8 cellular contexts compared by ENCODE assay signal in genomic region chr13:96091164-96091931, GRCh38. TPM values are rescaled to one million over a fixed set of nuclear protein-coding genes. Genes with fewer than 3 reads are reported as not detected.
A peak's percentile ranks its signal among the peaks of the same experiment; 100 is the strongest.
DNase-seq lines count a peak whose midpoint lies in the region; ATAC-seq and TF ChIP-seq lines count a peak whose summit lies in the region.

No MANE protein-coding gene starts in this region.

- peak overlapping the region; percentile 2 for H3K4me3 ChIP-seq in astrocyte of the spinal cord (ENCODE audit: low read depth, low read length)
- peak overlapping the region in 1 of 2 donors; percentile 22 for H3K4me3 ChIP-seq in left lung
- H3K4me3 ChIP-seq in tibial nerve, result peak overlapping the region in 3 of 4 donors; percentile 26 to 55 (median 31)

- in situ Hi-C loops in astrocyte of the spinal cord (cut with HindIII; ENCODE audit: low sequenced_read_pairs), result no loop called here

- no peaks in the 10 kb centered on the region for H3K36me3 Mint-ChIP-seq in activated T-cell treated with anti-CD3 and anti-CD28 coated beads, Interleukin-2, amount 50 U/mL, for 24 hours (ENCODE audit: low read depth)

- H3K9me3 ChIP-seq in left lung (no peaks in the 10 kb centered on the region), tibial nerve (no peaks in the 10 kb centered on the region)

- peaks cover 6% of the 10 kb centered on the region for H3K4me1 Mint-ChIP-seq in activated T-cell treated with anti-CD3 and anti-CD28 coated beads, Interleukin-2, amount 50 U/mL, for 24 hours (ENCODE audit: low read depth)

- no peak for TF ChIP-seq EP300 in tibial nerve (IDR thresholded peaks at IDR 0.05)

- H3K4me3 Mint-ChIP-seq in activated T-cell treated with anti-CD3 and anti-CD28 coated beads, Interleukin-2, amount 50 U/mL, for 24 hours, result no peak overlapping the region

- intact Hi-C loops in left lung (cut with DNase I), result no loop called here

- ATAC-seq in left lung, result peak; percentile 42
- ATAC-seq in HG03469 (IDR thresholded peaks at IDR 0.05; ENCODE audit: unreplicated experiment), result no peak

- peak; percentile 27 for DNase-seq in activated T-cell treated with anti-CD3 and anti-CD28 coated beads, Interleukin-2, amount 50 U/mL, for 24 hours
- DNase-seq in activated T-cell treated with anti-CD3 and anti-CD28 coated beads, Interleukin-2, amount 50 U/mL, for 1 hour, result no peak
- peak; percentile 7 for DNase-seq in astrocyte of the spinal cord (ENCODE audit: low read depth, low spot score)
- peak in 1 of 2 donors; percentile 72 for DNase-seq in left lung
- DNase-seq in tibial nerve (ENCODE audit: low spot score in 2 of 2), result no peak
- no peak for DNase-seq in HuH-7.5 (ENCODE audit: low spot score)
- DNase-seq in NCI-H1694 treated with DMSO at 0.1 percent for 48 hours (lab: John Stamatoyannopoulos, UW), result no peak

- peaks cover 64% of the 10 kb centered on the region for H3K27me3 Mint-ChIP-seq in activated T-cell treated with anti-CD3 and anti-CD28 coated beads, Interleukin-2, amount 50 U/mL, for 24 hours

- WGBS in tibial nerve, 2 donors, result 1 to 3% methylated on average over 37 to 42 of the region's 53 CpGs

- H3K27ac Mint-ChIP-seq in activated T-cell treated with anti-CD3 and anti-CD28 coated beads, Interleukin-2, amount 50 U/mL, for 24 hours, result no peak overlapping the region

- peaks cover 54 to 86% of the 10 kb centered on the region in 2 donors for H3K27me3 ChIP-seq in left lung
- peaks cover 0 to 74% of the 10 kb centered on the region in 2 donors for H3K27me3 ChIP-seq in tibial nerve

- H3K4me1 ChIP-seq in left lung, result peaks cover 5 to 13% of the 10 kb centered on the region in 2 donors
- peaks cover 0 to 25% (median 3%) of the 10 kb centered on the region in 4 donors for H3K4me1 ChIP-seq in tibial nerve

- no peak for TF ChIP-seq POLR2A in tibial nerve (IDR thresholded peaks at IDR 0.05)

- no peak overlapping the region for H3K27ac ChIP-seq in left lung
- no peak overlapping the region for H3K27ac ChIP-seq in tibial nerve

- TF ChIP-seq CTCF in astrocyte of the spinal cord (IDR thresholded peaks at IDR 0.05; ENCODE audit: low read depth, low read length) (no peak), left lung (IDR thresholded peaks at IDR 0.05) (no peak), tibial nerve (IDR thresholded peaks at IDR 0.05) (no peak)

- H3K9me3 Mint-ChIP-seq in activated T-cell treated with anti-CD3 and anti-CD28 coated beads, Interleukin-2, amount 50 U/mL, for 24 hours, result no peaks in the 10 kb centered on the region

- no peaks in the 10 kb centered on the region for H3K36me3 ChIP-seq in left lung
- H3K36me3 ChIP-seq in tibial nerve, result no peaks in the 10 kb centered on the region

RNA-seq across cellular contexts. Expression of gene HS6ST3, which starts 1.4 kb away (rescaled TPM):
- under 1 TPM; 0.03 to 0.15 TPM for total RNA-seq in left lung
- 1 to 10 TPM in 1 of 4 donors, under 1 TPM in 3; 0.21 to 1.1 (median 0.79) TPM for total RNA-seq in tibial nerve

RNA-seq across cellular contexts. Expression of gene UGGT2, which starts 38.1 kb away (rescaled TPM):
- total RNA-seq in left lung (10 to 100 TPM; 24.1 to 26.1 TPM), tibial nerve (10 to 100 TPM; 47.7 to 62.4 (median 61.0) TPM)

Comparison
In these comparisons a context has a peak if more than half of its experiments do, and no peak if none do; other contexts are left out.
1. DNase-seq: peak in activated T-cell treated with anti-CD3 and anti-CD28 coated beads, Interleukin-2, amount 50 U/mL, for 24 hours (single experiment) and astrocyte of the spinal cord (single experiment); none in activated T-cell treated with anti-CD3 and anti-CD28 coated beads, Interleukin-2, amount 50 U/mL, for 1 hour (single experiment), tibial nerve (0 of 2), HuH-7.5 (single experiment) and NCI-H1694 treated with DMSO at 0.1 percent for 48 hours (single experiment).